In genomic region chr14:88002421-88002820, GRCh38 we compare ENCODE assay signal across 1 cellular context.
TF ChIP-seq lines count a peak whose summit lies in the region.

No MANE protein-coding gene starts in this region.

TF ChIP-seq in K562, 482 proteins besides CTCF, POLR2A, EP300 and RAD21:
- TF ChIP-seq FOXO4 (CRISPR knock-in tag; IDR thresholded peaks at IDR 0.05) (no peak), SPI1 (IDR thresholded peaks at IDR 0.05; ENCODE audit: borderline replicate concordance, low read depth, low read length) (0 out of 2 replicates have a peak, but pooled peaks have one; percentile 12), ZNF3 (CRISPR knock-in tag; IDR thresholded peaks at IDR 0.05) (no peak)
